8 cellular contexts compared by ENCODE assay signal in the genomic region with DNA sequence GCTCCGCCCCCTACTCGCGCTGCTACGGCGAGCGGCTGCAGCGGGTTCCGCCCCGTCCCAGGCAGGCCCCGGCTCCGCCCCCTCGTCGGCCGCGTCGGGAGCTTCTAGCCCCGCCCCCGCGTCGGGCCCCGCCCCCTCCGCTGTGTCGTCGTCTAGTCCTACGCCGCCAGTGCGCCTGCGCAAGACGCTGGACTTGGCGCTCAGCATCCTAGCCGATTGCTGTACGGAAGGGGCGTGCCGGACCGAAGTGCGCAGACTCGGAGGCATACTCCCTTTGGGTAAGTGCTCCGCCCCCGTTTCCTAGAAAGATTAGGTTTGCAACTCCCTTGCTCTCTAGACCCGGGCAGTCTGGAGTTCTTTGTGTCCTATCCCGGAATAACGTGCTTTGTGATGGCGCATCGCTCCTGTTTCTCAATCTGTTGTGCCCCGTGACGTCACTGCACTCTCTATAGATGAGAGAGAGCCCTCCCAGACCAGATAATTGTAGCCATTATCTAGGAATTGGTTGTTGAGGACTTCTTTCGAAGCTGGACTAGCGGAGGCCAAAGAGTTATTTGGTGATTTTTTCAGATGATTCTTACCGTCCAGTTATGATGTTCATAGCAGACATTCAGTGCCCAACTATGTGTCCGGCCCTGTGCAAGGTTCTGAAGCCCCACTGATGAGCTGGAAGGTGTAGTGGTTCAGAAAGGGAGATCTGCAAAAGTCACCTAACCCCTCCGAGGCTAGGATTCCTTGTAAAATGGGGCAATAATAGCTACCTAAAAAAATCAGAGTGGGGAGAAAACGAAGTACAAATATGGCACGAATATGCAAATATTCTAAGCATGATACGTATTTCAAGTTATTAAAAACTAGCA. TPM values are rescaled to one million over a fixed set of nuclear protein-coding genes. Genes with fewer than 3 reads are reported as not detected.
A peak's percentile ranks its signal among the peaks of the same experiment; 100 is the strongest.
DNase-seq lines count a peak whose midpoint lies in the region; TF ChIP-seq lines count a peak whose summit lies in the region.

No MANE protein-coding gene starts in this region.

- H3K4me3 ChIP-seq in HFF-Myc (replicated peaks; ENCODE audit: low read depth, low read length): peak overlapping the region; percentile 79

- peak; percentile 94 for DNase-seq in GF-D8 (lab: John Stamatoyannopoulos, UW)
- DNase-seq in HFF-Myc (ENCODE audit: extremely low read depth, low read depth): peak; percentile 97
- peak; percentile 99 for DNase-seq in NAMALWA (ENCODE audit: low spot score)
- peak; percentile 99 for DNase-seq in SK-N-DZ (ENCODE audit: low spot score)
- DNase-seq in activated naive CD4-positive, alpha-beta T cell treated with anti-CD3 and anti-CD28 coated beads, Interleukin-2, amount 50 U/mL, for 16 hours: peak; percentile 100
- peak; percentile 98 for DNase-seq in germinal center (ENCODE audit: low spot score)
- DNase-seq in non-pigmented ciliary epithelial cell (ENCODE audit: low read depth): peak; percentile 96
- peak; percentile 100 for DNase-seq in superior temporal gyrus (ENCODE audit: extremely low spot score)

- no peak for TF ChIP-seq CTCF in HFF-Myc (IDR thresholded peaks at IDR 0.05; ENCODE audit: low read depth, low read length, missing control alignments)

RNA-seq across cellular contexts. Expression of gene ARMC5, which starts 0.7 kb away (rescaled TPM):
- polyA plus RNA-seq in SK-N-DZ (2014; cell fraction: cytosol; rRNA removed): 15.0 and 20.6 TPM in 2 replicates
- 26.7 and 32.3 TPM in 2 replicates for polyA plus RNA-seq in SK-N-DZ (2014; cell fraction: nucleus; rRNA removed)

RNA-seq across cellular contexts. Expression of gene TGFB1I1, which starts 12.0 kb away (rescaled TPM):
- polyA plus RNA-seq in SK-N-DZ (2014; cell fraction: cytosol; rRNA removed): 5.1 and 8.2 TPM in 2 replicates
- 5.6 and 24.8 TPM in 2 replicates for polyA plus RNA-seq in SK-N-DZ (2014; cell fraction: nucleus; rRNA removed)

RNA-seq across cellular contexts. Expression of gene ZNF843, which starts 17.4 kb away (rescaled TPM):
- polyA plus RNA-seq in SK-N-DZ (2014; cell fraction: cytosol; rRNA removed): 0.25 and 0.42 TPM in 2 replicates
- not detected in 2 replicates for polyA plus RNA-seq in SK-N-DZ (2014; cell fraction: nucleus; rRNA removed)

RNA-seq across cellular contexts. Expression of gene SLC5A2, which starts 23.0 kb away (rescaled TPM):
- 0.09 and 0.36 TPM in 2 replicates for polyA plus RNA-seq in SK-N-DZ (2014; cell fraction: cytosol; rRNA removed)
- polyA plus RNA-seq in SK-N-DZ (2014; cell fraction: nucleus; rRNA removed): 0.15 and 1.3 TPM in 2 replicates

RNA-seq across cellular contexts. Expression of gene COX6A2, which starts 31.8 kb away (rescaled TPM):
- polyA plus RNA-seq in SK-N-DZ (2014; cell fraction: cytosol; rRNA removed): not detected in 2 replicates
- polyA plus RNA-seq in SK-N-DZ (2014; cell fraction: nucleus; rRNA removed): not detected in 2 replicates

Comparison
In these comparisons a context has a peak if more than half of its experiments do, and no peak if none do; other contexts are left out.
1. Peak in every context shown above with its lines: DNase-seq and H3K4me3 ChIP-seq.